In genomic region chr20:4956200-4956810, GRCh38 we compare ENCODE assay signal across 8 cellular contexts. TPM values are rescaled to one million over a fixed set of nuclear protein-coding genes. Genes with fewer than 3 reads are reported as not detected.
A peak's percentile ranks its signal among the peaks of the same experiment; 100 is the strongest.
DNase-seq lines count a peak whose midpoint lies in the region; ATAC-seq, FAIRE-seq and TF ChIP-seq lines count a peak whose summit lies in the region.

No MANE protein-coding gene starts in this region.

- no peak for TF ChIP-seq POLR2A in gastroesophageal sphincter (IDR thresholded peaks at IDR 0.05)

- no peaks in the 10 kb centered on the region for H3K27me3 ChIP-seq in heart right ventricle
- H3K27me3 ChIP-seq in gastroesophageal sphincter, result no peaks in the 10 kb centered on the region

- 57 to 67% methylated on average over 3 of the region's 3 CpGs for WGBS in heart right ventricle, 2 donors
- WGBS in gastroesophageal sphincter (ENCODE audit: low coverage in 1 of 2), 2 donors, result 42 to 50% methylated on average over 2 to 3 of the region's 3 CpGs

- no peak overlapping the region for H3K27ac ChIP-seq in heart right ventricle
- no peak overlapping the region for H3K27ac ChIP-seq in gastroesophageal sphincter

- H3K4me1 ChIP-seq in heart right ventricle, result peaks cover 0 to 22% (median 5%) of the 10 kb centered on the region in 9 donors
- H3K4me1 ChIP-seq in gastroesophageal sphincter, result peaks cover 0 to 5% (median 0%) of the 10 kb centered on the region in 3 donors

- peak; percentile 84 for FAIRE-seq in TTC549 (lab: Jason Lieb, UNC)

- TF ChIP-seq CTCF in heart right ventricle (IDR thresholded peaks at IDR 0.05) (peak; percentile 78 to 92 (median 83)), gastroesophageal sphincter (IDR thresholded peaks at IDR 0.05) (peak; percentile 69 to 81 (median 77))

- ATAC-seq in heart right ventricle, result peak in 2 of 8 donors; percentile 48 to 56
- no peak for ATAC-seq in gastroesophageal sphincter
- peak; percentile 63 for ATAC-seq in sciatic nerve
- ATAC-seq in HG02840 (IDR thresholded peaks at IDR 0.05; ENCODE audit: low FRiP score, unreplicated experiment), result no peak

- DNase-seq in heart right ventricle (no peak), cardiac septum (ENCODE audit: low spot score) (no peak), NCI-H1694 (lab: John Stamatoyannopoulos, UW) (peak; percentile 60), sciatic nerve (ENCODE audit: low spot score) (no peak)
- DNase-seq in activated naive CD4-positive, alpha-beta T cell treated with Interleukin-2 at 50 U/mL for 16 hours, result no peak

- intact Hi-C loops in heart right ventricle (cut with DNase I) (loop anchor here in 6 of 10 donors (10.0 kb wide), 3 partner anchors 138 to 352 kb away; no protein-coding TSS in a partner anchor), cardiac septum (cut with DNase I) (loop anchor here (5.0 kb wide), 1 partner anchor 146 kb away; no protein-coding TSS in a partner anchor), sciatic nerve (cut with DNase I) (no loop called here)

- H3K9me3 ChIP-seq in heart right ventricle (peaks cover 0 to 7% (median 0%) of the 10 kb centered on the region in 11 donors), gastroesophageal sphincter (no peaks in the 10 kb centered on the region)

- H3K36me3 ChIP-seq in heart right ventricle (peaks cover 0 to 6% (median 0%) of the 10 kb centered on the region in 9 donors), gastroesophageal sphincter (no peaks in the 10 kb centered on the region)

- no peak overlapping the region for H3K4me3 ChIP-seq in heart right ventricle
- H3K4me3 ChIP-seq in gastroesophageal sphincter, result no peak overlapping the region

- TF ChIP-seq EP300 in gastroesophageal sphincter (IDR thresholded peaks at IDR 0.05), result no peak

RNA-seq across cellular contexts. Expression of gene SLC23A2, which starts 45.0 kb away (rescaled TPM):
- total RNA-seq in heart right ventricle, result 10 to 100 TPM in 1 of 10 donors, 1 to 10 TPM in 9; 6.3 to 12.3 (median 7.5) TPM
- polyA plus RNA-seq in heart right ventricle, result 1 to 10 TPM; 2.0 to 3.9 TPM
- total RNA-seq in cardiac septum, result 10.0 TPM
- total RNA-seq in gastroesophageal sphincter, result 10 to 100 TPM; 11.5 to 19.1 (median 15.1) TPM
- 75.9 TPM for total RNA-seq in sciatic nerve
